21 cellular contexts compared by ENCODE assay signal in the genomic region with DNA sequence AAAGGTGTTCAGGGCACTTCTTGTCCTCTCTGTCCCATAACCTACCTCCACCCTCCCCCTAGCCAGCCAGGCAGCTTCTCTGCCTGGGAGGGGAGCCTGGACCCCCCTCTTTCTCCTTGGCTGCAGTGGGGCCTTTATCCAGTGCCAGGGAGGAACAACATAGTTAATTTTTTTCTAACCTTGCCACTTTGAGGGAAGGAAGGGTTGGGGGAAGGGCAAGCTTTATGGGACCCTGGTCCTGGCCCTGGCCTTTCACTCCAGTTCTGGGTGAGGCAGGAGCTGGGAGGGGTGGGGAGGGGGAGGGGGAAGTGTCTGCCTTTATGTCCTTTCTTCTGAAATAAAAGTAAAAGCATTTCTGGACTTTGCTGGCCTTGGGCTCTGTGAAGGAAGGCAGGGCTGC. TPM values are rescaled to one million over a fixed set of nuclear protein-coding genes. Genes with fewer than 3 reads are reported as not detected.
"Had no signal": no experiment of that assay in that cellular context is flagged by ENCODE, and none has a peak within 500 bp of the region (broad histone marks: within the 10 kb centered on the region; RNA-seq: fewer than 3 reads in every experiment).

No MANE protein-coding gene starts in this region.

- FAIRE-seq: pancreas had no signal

- H3K27ac Mint-ChIP-seq: activated CD4-positive, alpha-beta T cell treated with anti-CD3 and anti-CD28 coated beads, Interleukin-2, amount 10 ng/mL, durations not matched to agents 24 days and 14 days; effector memory CD8-positive, alpha-beta T cell; T-helper 2 cell treated with Interferon-gamma antibody and Interleukin-4, amounts not matched to agents 5 μg/mL and 100 μg/mL, for 36 hours had no signal

- H3K27ac ChIP-seq: breast epithelium, epithelial cell of prostate, heart left ventricle, lower lobe of right lung, pancreas, sigmoid colon, thyroid gland, vagina had no signal

- H3K4me3 ChIP-seq: breast epithelium, heart left ventricle, lower lobe of right lung, pancreas, sigmoid colon, thyroid gland, vagina had no signal

- H3K4me3 Mint-ChIP-seq: activated CD4-positive, alpha-beta T cell treated with anti-CD3 and anti-CD28 coated beads, Interleukin-2, amount 10 ng/mL, durations not matched to agents 24 days and 14 days had no signal

- DNase-seq: activated CD4-positive, alpha-beta T cell treated with anti-CD3 and anti-CD28 coated beads, Interleukin-2, amount 10 ng/mL, durations not matched to agents 24 days and 14 days; activated CD4-positive, CD25-positive, alpha-beta regulatory T cell; activated CD8-positive, alpha-beta memory T cell treated with anti-CD3 and anti-CD28 coated beads for 24 hours; aorta; dermis blood vessel endothelial cell; effector memory CD8-positive, alpha-beta T cell; foreskin melanocyte; heart left ventricle; left cardiac atrium; lower lobe of right lung; midbrain; pancreas; sigmoid colon; stimulated activated CD4-positive, alpha-beta T cell treated with anti-CD3 and anti-CD28 coated beads, Interleukin-1b, Interleukin-23, amount 100 ng/mL, for 48 hours; thyroid gland had no signal

- H3K9me3 Mint-ChIP-seq: T-helper 2 cell treated with Interferon-gamma antibody and Interleukin-4, amounts not matched to agents 5 μg/mL and 100 μg/mL, for 36 hours had no signal

- H3K9me3 ChIP-seq: breast epithelium, heart left ventricle, lower lobe of right lung, pancreas, sigmoid colon, thyroid gland, vagina had no signal

- H3K36me3 ChIP-seq: breast epithelium had no signal

- ATAC-seq: effector memory CD8-positive, alpha-beta T cell; heart left ventricle; left cardiac atrium; lower lobe of right lung; pancreas had no signal

RNA-seq across cellular contexts. Expression of a gene that starts 4.5 kb away (rescaled TPM):
- total RNA-seq: aorta, dermis blood vessel endothelial cell, left cardiac atrium had no signal
- polyA plus RNA-seq: aorta, fibroblast of lung had no signal

RNA-seq across cellular contexts. Expression of a gene that starts 19.2 kb away (rescaled TPM):
- total RNA-seq: activated CD4-positive, alpha-beta T cell treated with anti-CD3 and anti-CD28 coated beads, Interleukin-2, amount 10 ng/mL, durations not matched to agents 24 days and 14 days; aorta; breast epithelium; dermis blood vessel endothelial cell; fibroblast of lung; left cardiac atrium; lower lobe of right lung; sigmoid colon; vagina had no signal
- polyA plus RNA-seq: aorta, fibroblast of lung, heart left ventricle had no signal

RNA-seq across cellular contexts. Expression of a gene that starts 39.9 kb away (rescaled TPM):
- total RNA-seq: activated CD4-positive, alpha-beta T cell treated with anti-CD3 and anti-CD28 coated beads, Interleukin-2, amount 10 ng/mL, durations not matched to agents 24 days and 14 days; aorta; cerebellum; dermis blood vessel endothelial cell; fibroblast of lung; heart left ventricle; left cardiac atrium; lower lobe of right lung; pancreas; sigmoid colon; thyroid gland; vagina had no signal
- polyA plus RNA-seq: fibroblast of lung, heart left ventricle, pancreas had no signal
